In the genomic region with DNA sequence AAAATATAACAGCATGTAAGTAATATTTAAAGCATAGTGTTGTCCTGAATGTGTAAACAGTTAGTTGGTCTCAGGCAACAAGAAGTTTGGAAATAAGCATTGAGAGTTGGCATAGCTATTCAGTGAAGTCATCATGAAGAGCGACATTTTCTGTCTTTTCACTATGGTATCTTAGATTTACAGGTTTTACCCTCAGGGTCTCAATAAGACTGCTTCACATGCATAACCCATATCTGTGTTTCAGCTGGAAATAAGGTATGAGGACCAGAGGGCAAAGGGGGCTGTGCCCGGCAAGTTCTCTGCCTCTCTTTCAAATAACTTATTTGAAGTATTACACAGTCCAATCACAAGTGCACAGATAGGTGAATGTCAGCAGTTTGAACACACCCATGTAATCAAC, we compare ENCODE assay signal across 3 cellular contexts.
"Had no signal": no experiment of that assay in that cellular context is flagged by ENCODE, and none has a peak within 500 bp of the region (broad histone marks: within the 10 kb centered on the region; RNA-seq: fewer than 3 reads in every experiment).

No MANE protein-coding gene starts in this region.

- DNase-seq: GDM1, GF-D8 had no signal

- ATAC-seq: GM12878 had no signal

- H3K4me3 ChIP-seq: GM12878 had no signal
